ENCODE assay signal across 9 cellular contexts in genomic region chr16:88790312-88791150, GRCh38. TPM values are rescaled to one million over a fixed set of nuclear protein-coding genes. Genes with fewer than 3 reads are reported as not detected.
DNase-seq lines count a peak whose midpoint lies in the region; ATAC-seq, FAIRE-seq and TF ChIP-seq lines count a peak whose summit lies in the region.
"Had no signal": no experiment of that assay in that cellular context is flagged by ENCODE, and none has a peak within 500 bp of the region (broad histone marks: within the 10 kb centered on the region; RNA-seq: fewer than 3 reads in every experiment).

No MANE protein-coding gene starts in this region.

- peaks cover 22% of the 10 kb centered on the region for H3K4me1 ChIP-seq in suprapubic skin

- peak; percentile 73 for ATAC-seq in activated CD8-positive, alpha-beta T cell treated with anti-CD3 and anti-CD28 coated beads, Interleukin-2, amount 10 ng/mL, durations not matched to agents 7 days and 5 days

- TF ChIP-seq CTCF in suprapubic skin (IDR thresholded peaks at IDR 0.05), result no peak

- H3K9me3 Mint-ChIP-seq in activated CD8-positive, alpha-beta T cell treated with anti-CD3 and anti-CD28 coated beads, Interleukin-2, amount 10 ng/mL, durations not matched to agents 7 days and 5 days (ENCODE audit: insufficient read depth), result no peaks in the 10 kb centered on the region
- H3K9me3 Mint-ChIP-seq in immature natural killer cell, result no peaks in the 10 kb centered on the region

- no peak for TF ChIP-seq POLR2A in suprapubic skin (IDR thresholded peaks at IDR 0.05)

- no peak for TF ChIP-seq EP300 in suprapubic skin (IDR thresholded peaks at IDR 0.05)

- CTCF ChIA-PET in activated CD8-positive, alpha-beta T cell treated with anti-CD3 and anti-CD28 coated beads, Interleukin-2, amount 10 ng/mL, durations not matched to agents 7 days and 5 days (lab: Charles Lee), result interaction anchor here (1.0 kb wide), 1 partner anchor 9 kb away, joined by 3 read pairs; no protein-coding TSS in a partner anchor

- H3K27ac ChIP-seq in suprapubic skin, result no peak overlapping the region

- no peaks in the 10 kb centered on the region for H3K36me3 ChIP-seq in suprapubic skin

- peak; percentile 5 for FAIRE-seq in urothelium cell line (lab: Jason Lieb, UNC)

- peak overlapping the region; percentile 92 for H3K27ac Mint-ChIP-seq in activated CD8-positive, alpha-beta T cell treated with anti-CD3 and anti-CD28 coated beads, Interleukin-2, amount 10 ng/mL, durations not matched to agents 7 days and 5 days
- peak overlapping the region; percentile 85 to 95 (median 88) for H3K27ac Mint-ChIP-seq in immature natural killer cell

- H3K4me3 Mint-ChIP-seq in activated CD8-positive, alpha-beta T cell treated with anti-CD3 and anti-CD28 coated beads, Interleukin-2, amount 10 ng/mL, durations not matched to agents 7 days and 5 days, result peak overlapping the region; percentile 71
- peak overlapping the region; percentile 75 to 83 (median 79) for H3K4me3 Mint-ChIP-seq in immature natural killer cell

- H3K36me3 Mint-ChIP-seq in activated CD8-positive, alpha-beta T cell treated with anti-CD3 and anti-CD28 coated beads, Interleukin-2, amount 10 ng/mL, durations not matched to agents 7 days and 5 days (ENCODE audit: low read depth), result peaks cover 1% of the 10 kb centered on the region
- no peaks in the 10 kb centered on the region for H3K36me3 Mint-ChIP-seq in immature natural killer cell

- H3K27me3 Mint-ChIP-seq in activated CD8-positive, alpha-beta T cell treated with anti-CD3 and anti-CD28 coated beads, Interleukin-2, amount 10 ng/mL, durations not matched to agents 7 days and 5 days (ENCODE audit: low read depth), result no peaks in the 10 kb centered on the region
- peaks cover 0 to 4% (median 0%) of the 10 kb centered on the region in 3 donors for H3K27me3 Mint-ChIP-seq in immature natural killer cell (ENCODE audit: low read depth in 3 of 3)

- peak; percentile 79 for DNase-seq in stimulated activated CD4-positive, alpha-beta T cell treated with anti-CD3 and anti-CD28 coated beads, Interleukin-15, amount 100 ng/mL, for 24 hours
- DNase-seq in stimulated activated CD4-positive, alpha-beta T cell treated with anti-CD3 and anti-CD28 coated beads, Interleukin-12 subunit alpha, Interleukin-12 subunit beta, amount 100 ng/mL, for 4 hours, result no peak
- DNase-seq in activated CD8-positive, alpha-beta T cell treated with anti-CD3 and anti-CD28 coated beads, Interleukin-2, amount 10 ng/mL, durations not matched to agents 7 days and 5 days, result peak; percentile 75
- DNase-seq in immature natural killer cell, result peak; percentile 57 to 63 (median 58)
- DNase-seq in urothelium cell line (ENCODE audit: low spot score), result peak; percentile 70
- DNase-seq in suprapubic skin (ENCODE audit: low spot score in 2 of 2), result no peak
- no peak for DNase-seq in NCI-H524 (lab: John Stamatoyannopoulos, UW)
- DNase-seq in foreskin melanocyte, result no peak

- peaks cover 59% of the 10 kb centered on the region for H3K4me1 Mint-ChIP-seq in activated CD8-positive, alpha-beta T cell treated with anti-CD3 and anti-CD28 coated beads, Interleukin-2, amount 10 ng/mL, durations not matched to agents 7 days and 5 days (ENCODE audit: low read depth)
- H3K4me1 Mint-ChIP-seq in immature natural killer cell, result peaks cover 40 to 43% of the 10 kb centered on the region in 2 donors

- 25% methylated on average over 19 of the region's 24 CpGs for WGBS in suprapubic skin

- H3K27me3 ChIP-seq in suprapubic skin, result peaks cover 30% of the 10 kb centered on the region

- no peak overlapping the region for H3K4me3 ChIP-seq in suprapubic skin
- H3K4me3 ChIP-seq: lung had no signal

- POLR2A ChIA-PET in activated CD8-positive, alpha-beta T cell treated with anti-CD3 and anti-CD28 coated beads, Interleukin-2, amount 10 ng/mL, durations not matched to agents 7 days and 5 days (lab: Charles Lee), result interaction anchor here (0.7 kb wide), 1 partner anchor 87 kb away, joined by 3 read pairs; no protein-coding TSS in a partner anchor

- no peaks in the 10 kb centered on the region for H3K9me3 ChIP-seq in suprapubic skin

RNA-seq across cellular contexts. Expression of gene PIEZO1, which starts 5.5 kb away (rescaled TPM):
- 100 to 1,000 TPM; 226 to 230 TPM for total RNA-seq in activated CD8-positive, alpha-beta T cell treated with anti-CD3 and anti-CD28 coated beads, Interleukin-2, amount 10 ng/mL, durations not matched to agents 7 days and 5 days
- polyA plus RNA-seq in immature natural killer cell, result 10 to 100 TPM in 2 of 3 donors, 1 to 10 TPM in 1; 5.2 to 41.2 (median 13.1) TPM
- 100 to 1,000 TPM; 185 to 269 (median 224) TPM for total RNA-seq in suprapubic skin

RNA-seq across cellular contexts. Expression of gene CDT1, which starts 13.1 kb away (rescaled TPM):
- 100 to 1,000 TPM; 126 to 132 TPM for total RNA-seq in activated CD8-positive, alpha-beta T cell treated with anti-CD3 and anti-CD28 coated beads, Interleukin-2, amount 10 ng/mL, durations not matched to agents 7 days and 5 days
- polyA plus RNA-seq in immature natural killer cell, result 1 to 10 TPM in 2 of 3 donors, not detected in 1; 1.3 to 3.1 TPM
- total RNA-seq in suprapubic skin, result 10 to 100 TPM in 2 of 4 donors, 1 to 10 TPM in 2; 4.7 to 25.7 (median 10.7) TPM

RNA-seq across cellular contexts. Expression of gene APRT, which starts 21.2 kb away (rescaled TPM):
- 100 to 1,000 TPM; 140 to 141 TPM for total RNA-seq in activated CD8-positive, alpha-beta T cell treated with anti-CD3 and anti-CD28 coated beads, Interleukin-2, amount 10 ng/mL, durations not matched to agents 7 days and 5 days
- polyA plus RNA-seq in immature natural killer cell, result 100 to 1,000 TPM; 432 to 476 (median 450) TPM
- 100 to 1,000 TPM; 122 to 382 (median 250) TPM for total RNA-seq in suprapubic skin

Comparison
In these comparisons a context has a peak if more than half of its experiments do, and no peak if none do; other contexts are left out.
1. DNase-seq: peak in stimulated activated CD4-positive, alpha-beta T cell treated with anti-CD3 and anti-CD28 coated beads, Interleukin-15, amount 100 ng/mL, for 24 hours (single experiment), activated CD8-positive, alpha-beta T cell treated with anti-CD3 and anti-CD28 coated beads, Interleukin-2, amount 10 ng/mL, durations not matched to agents 7 days and 5 days (single experiment), immature natural killer cell (3 of 3) and urothelium cell line (single experiment); none in stimulated activated CD4-positive, alpha-beta T cell treated with anti-CD3 and anti-CD28 coated beads, Interleukin-12 subunit alpha, Interleukin-12 subunit beta, amount 100 ng/mL, for 4 hours (single experiment), suprapubic skin (0 of 2), NCI-H524 (0 of 2) and foreskin melanocyte (single experiment).
2. RNA of gene CDT1, which starts 13.1 kb away (total RNA-seq): 126 to 132 TPM in activated CD8-positive, alpha-beta T cell treated with anti-CD3 and anti-CD28 coated beads, Interleukin-2, amount 10 ng/mL, durations not matched to agents 7 days and 5 days; 4.7 to 25.7 TPM in suprapubic skin; every median in the first group is over 4 times any median in the second.